In genomic region chr3:23776352-23776891, GRCh38 we compare ENCODE assay signal across 11 cellular contexts. TPM values are rescaled to one million over a fixed set of nuclear protein-coding genes. Genes with fewer than 3 reads are reported as not detected.
DNase-seq lines count a peak whose midpoint lies in the region; ATAC-seq and TF ChIP-seq lines count a peak whose summit lies in the region.
"Had no signal": no experiment of that assay in that cellular context is flagged by ENCODE, and none has a peak within 500 bp of the region (broad histone marks: within the 10 kb centered on the region; RNA-seq: fewer than 3 reads in every experiment).

No MANE protein-coding gene starts in this region.

- no peak overlapping the region for H3K4me3 Mint-ChIP-seq in osteocyte (ENCODE audit: unreplicated experiment)
- H3K4me3 Mint-ChIP-seq: dendritic cell treated with granulocyte-macrophage colony-stimulating factor and Interleukin-4, amounts not matched to agents 40 ng/mL and 50 ng/mL, for 4 days had no signal

- H3K9me3 Mint-ChIP-seq in osteocyte (ENCODE audit: unreplicated experiment) = no peaks in the 10 kb centered on the region
- peaks cover 0 to 1% of the 10 kb centered on the region in 2 donors for H3K9me3 Mint-ChIP-seq in activated naive CD4-positive, alpha-beta T cell treated with anti-CD3 and anti-CD28 coated beads, Interleukin-2, amount 50 U/mL, for 72 hours
- H3K9me3 Mint-ChIP-seq: dendritic cell treated with granulocyte-macrophage colony-stimulating factor and Interleukin-4, amounts not matched to agents 40 ng/mL and 50 ng/mL, for 4 days had no signal

- H3K4me1 Mint-ChIP-seq in osteocyte (ENCODE audit: unreplicated experiment) = peaks cover 16% of the 10 kb centered on the region

- H3K27me3 ChIP-seq in foreskin keratinocyte = peaks cover 14% of the 10 kb centered on the region

- DNase-seq in AG10803 (ENCODE audit: low read depth) = peak; percentile 88
- DNase-seq in amygdala (lab: John Stamatoyannopoulos, UW) = peak in 29 of 56 donors; percentile 1 to 59 (median 18)
- peak in 1 of 2 donors; percentile 28 for DNase-seq in foreskin keratinocyte
- DNase-seq in osteocyte (ENCODE audit: extremely low spot score, unreplicated experiment) = no peak
- DNase-seq in effector CD4-positive, alpha-beta T cell = no peak
- no peak for DNase-seq in activated naive CD4-positive, alpha-beta T cell treated with anti-CD3 and anti-CD28 coated beads, Interleukin-2, amount 50 U/mL, for 72 hours (ENCODE audit: low spot score in 2 of 2)
- DNase-seq in SW480 (ENCODE audit: low spot score) = no peak
- DNase-seq: activated CD4-positive, alpha-beta T cell treated with anti-CD3 and anti-CD28 coated beads for 4 hours; PC-9 had no signal

- no peak overlapping the region for H3K27ac ChIP-seq in foreskin keratinocyte
- H3K27ac ChIP-seq: PC-9 had no signal

- H3K4me1 ChIP-seq in foreskin keratinocyte = no peaks in the 10 kb centered on the region

- ATAC-seq in foreskin keratinocyte = peak; percentile 20
- ATAC-seq in HG03432 (IDR thresholded peaks at IDR 0.05; ENCODE audit: unreplicated experiment) = no peak
- ATAC-seq in activated naive CD4-positive, alpha-beta T cell treated with anti-CD3 and anti-CD28 coated beads, Interleukin-2, amount 50 U/mL, for 72 hours = no peak

- H3K27me3 Mint-ChIP-seq in osteocyte (ENCODE audit: unreplicated experiment) = peaks cover 3% of the 10 kb centered on the region
- H3K27me3 Mint-ChIP-seq: dendritic cell treated with granulocyte-macrophage colony-stimulating factor and Interleukin-4, amounts not matched to agents 40 ng/mL and 50 ng/mL, for 4 days had no signal

- H3K27ac Mint-ChIP-seq in osteocyte (ENCODE audit: unreplicated experiment) = peak overlapping the region; percentile 69
- H3K27ac Mint-ChIP-seq in activated naive CD4-positive, alpha-beta T cell treated with anti-CD3 and anti-CD28 coated beads, Interleukin-2, amount 50 U/mL, for 72 hours = no peak overlapping the region
- H3K27ac Mint-ChIP-seq: dendritic cell treated with granulocyte-macrophage colony-stimulating factor and Interleukin-4, amounts not matched to agents 40 ng/mL and 50 ng/mL, for 4 days had no signal

- H3K4me3 ChIP-seq in AG10803 (ENCODE audit: low read length) = no peak overlapping the region
- H3K4me3 ChIP-seq: PC-9 had no signal

- no peak for TF ChIP-seq CTCF in AG10803 (conservative IDR thresholded peaks at IDR 0.05; ENCODE audit: low read length)
- no peak for TF ChIP-seq CTCF in foreskin keratinocyte (conservative IDR thresholded peaks at IDR 0.05)
- no peak for TF ChIP-seq CTCF in osteocyte (IDR thresholded peaks at IDR 0.05)

- no peaks in the 10 kb centered on the region for H3K36me3 Mint-ChIP-seq in osteocyte (ENCODE audit: unreplicated experiment)
- no peaks in the 10 kb centered on the region for H3K36me3 Mint-ChIP-seq in activated naive CD4-positive, alpha-beta T cell treated with anti-CD3 and anti-CD28 coated beads, Interleukin-2, amount 50 U/mL, for 72 hours

RNA-seq across cellular contexts. Expression of gene UBE2E1, which starts 29.3 kb away (rescaled TPM):
- total RNA-seq in foreskin keratinocyte (91.8 and 97.3 TPM in 2 replicates), osteocyte (98.5 and 104 TPM in 2 replicates)
- polyA plus RNA-seq in foreskin keratinocyte = 88.1 and 93.4 TPM in 2 replicates
- total RNA-seq in activated naive CD4-positive, alpha-beta T cell treated with anti-CD3 and anti-CD28 coated beads, Interleukin-2, amount 50 U/mL, for 72 hours = 10 to 100 TPM; 29.6 to 82.2 TPM

Comparison
In these comparisons a context has a peak if more than half of its experiments do, and no peak if none do; other contexts are left out.
1. DNase-seq: peak in AG10803 (single experiment) and amygdala (29 of 56); none in osteocyte (single experiment), effector CD4-positive, alpha-beta T cell (single experiment), activated naive CD4-positive, alpha-beta T cell treated with anti-CD3 and anti-CD28 coated beads, Interleukin-2, amount 50 U/mL, for 72 hours (0 of 2) and SW480 (single experiment).